ENCODE assay signal across 20 cellular contexts in genomic region chr21:43274946-43275310, GRCh38.
DNase-seq lines count a peak whose midpoint lies in the region; ATAC-seq and TF ChIP-seq lines count a peak whose summit lies in the region.
"Had no signal": no experiment of that assay in that cellular context is flagged by ENCODE, and none has a peak within 500 bp of the region (broad histone marks: within the 10 kb centered on the region; RNA-seq: fewer than 3 reads in every experiment).

No MANE protein-coding gene starts in this region.

- peaks cover 29% of the 10 kb centered on the region for H3K27me3 Mint-ChIP-seq in nephron (ENCODE audit: low read depth)

- peak overlapping the region in 2 of 3 experiments; percentile 73 to 95 for H3K27ac Mint-ChIP-seq in nephron
- H3K27ac Mint-ChIP-seq in stimulated activated effector memory CD8-positive, alpha-beta T cell treated with anti-CD3 and anti-CD28 coated beads, Interleukin-12 subunit alpha, Interleukin-12 subunit beta, amount 100 ng/mL, for 72 hours = no peak overlapping the region
- H3K27ac Mint-ChIP-seq: CD4-positive, alpha-beta T cell had no signal

- H3K9me3 Mint-ChIP-seq in nephron = peaks cover 2% of the 10 kb centered on the region
- H3K9me3 Mint-ChIP-seq in stimulated activated effector memory CD8-positive, alpha-beta T cell treated with anti-CD3 and anti-CD28 coated beads, Interleukin-12 subunit alpha, Interleukin-12 subunit beta, amount 100 ng/mL, for 72 hours = no peaks in the 10 kb centered on the region
- H3K9me3 Mint-ChIP-seq: CD4-positive, alpha-beta T cell; IgD-negative memory B cell had no signal

- no peak for TF ChIP-seq CTCF in nephron (IDR thresholded peaks at IDR 0.05; ENCODE audit: unreplicated experiment in 3 of 3)

- H3K4me1 Mint-ChIP-seq in nephron = peaks cover 27% of the 10 kb centered on the region
- peaks cover 10% of the 10 kb centered on the region for H3K4me1 Mint-ChIP-seq in stimulated activated effector memory CD8-positive, alpha-beta T cell treated with anti-CD3 and anti-CD28 coated beads, Interleukin-12 subunit alpha, Interleukin-12 subunit beta, amount 100 ng/mL, for 72 hours

- intact Hi-C loops in cardiac septum (cut with DNase I) (no loop called here), left cardiac atrium (cut with DNase I) (no loop called here), left ventricle myocardium superior (cut with micrococcal nuclease) (no loop called here)

- H3K4me3 Mint-ChIP-seq in nephron = no peak overlapping the region
- no peak overlapping the region for H3K4me3 Mint-ChIP-seq in stimulated activated effector memory CD8-positive, alpha-beta T cell treated with anti-CD3 and anti-CD28 coated beads, Interleukin-12 subunit alpha, Interleukin-12 subunit beta, amount 100 ng/mL, for 72 hours
- H3K4me3 Mint-ChIP-seq: B cell; CD4-positive, alpha-beta T cell had no signal

- ATAC-seq in left cardiac atrium = no peak
- no peak for ATAC-seq in left ventricle myocardium superior
- no peak for ATAC-seq in HG02885 (IDR thresholded peaks at IDR 0.05; ENCODE audit: poor library complexity, unreplicated experiment)
- no peak for ATAC-seq in stimulated activated effector memory CD8-positive, alpha-beta T cell treated with anti-CD3 and anti-CD28 coated beads, Interleukin-12 subunit alpha, Interleukin-12 subunit beta, amount 100 ng/mL, for 72 hours
- no peak for ATAC-seq in HG03097 (IDR thresholded peaks at IDR 0.05; ENCODE audit: low FRiP score, unreplicated experiment)

- no peaks in the 10 kb centered on the region for H3K36me3 Mint-ChIP-seq in nephron (ENCODE audit: low read depth)
- H3K36me3 Mint-ChIP-seq in stimulated activated effector memory CD8-positive, alpha-beta T cell treated with anti-CD3 and anti-CD28 coated beads, Interleukin-12 subunit alpha, Interleukin-12 subunit beta, amount 100 ng/mL, for 72 hours = no peaks in the 10 kb centered on the region
- H3K36me3 Mint-ChIP-seq: IgD-negative memory B cell had no signal

- peak; percentile 64 for DNase-seq in cardiac septum (ENCODE audit: low spot score)
- DNase-seq in left cardiac atrium = no peak
- peak; percentile 11 for DNase-seq in left ventricle myocardium superior
- no peak for DNase-seq in anterior cingulate cortex (lab: John Stamatoyannopoulos, UW)
- DNase-seq in stimulated activated effector memory CD8-positive, alpha-beta T cell treated with anti-CD3 and anti-CD28 coated beads, Interleukin-12 subunit alpha, Interleukin-12 subunit beta, amount 100 ng/mL, for 72 hours (ENCODE audit: low spot score in 2 of 2) = no peak
- DNase-seq: CD4-positive, alpha-beta T cell; COR-L47; DMS79 treated with DMSO at 0.1 percent for 48 hours; NCI-H1105; NCI-H146; NCI-H2029; NCI-H2227 treated with DMSO at 0.1 percent for 48 hours; NCI-H510A; NCI-H748 treated with DMSO at 0.1 percent for 48 hours; PC-9 had no signal

Comparison
In these comparisons a context has a peak if more than half of its experiments do, and no peak if none do; other contexts are left out.
1. DNase-seq: peak in cardiac septum (single experiment) and left ventricle myocardium superior (single experiment); none in left cardiac atrium (single experiment), anterior cingulate cortex (0 of 58) and stimulated activated effector memory CD8-positive, alpha-beta T cell treated with anti-CD3 and anti-CD28 coated beads, Interleukin-12 subunit alpha, Interleukin-12 subunit beta, amount 100 ng/mL, for 72 hours (0 of 2).